Comparison of ENCODE assay signal across 18 cellular contexts in the genomic region with DNA sequence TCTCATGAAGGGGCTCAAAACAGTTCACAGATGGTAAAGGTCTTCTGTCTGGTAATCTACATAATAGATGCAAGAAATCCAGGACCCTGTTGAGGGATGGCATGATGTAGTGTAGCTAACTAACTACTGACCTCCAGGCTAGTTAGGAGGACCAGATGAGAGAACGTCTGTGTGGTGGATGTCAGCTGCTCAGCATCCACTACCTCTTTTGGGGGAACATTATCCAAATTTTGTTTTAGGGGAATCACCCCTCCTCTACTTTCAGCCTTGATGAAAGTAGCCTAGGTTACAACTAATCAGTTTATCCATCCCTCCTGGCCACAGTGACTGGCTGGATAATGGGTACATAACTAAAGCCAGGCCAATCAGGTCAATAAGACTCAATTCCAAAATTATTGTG.
"Had no signal": no experiment of that assay in that cellular context is flagged by ENCODE, and none has a peak within 500 bp of the region (broad histone marks: within the 10 kb centered on the region; RNA-seq: fewer than 3 reads in every experiment).

No MANE protein-coding gene starts in this region.

- H3K27ac ChIP-seq: RWPE1 had no signal

- ATAC-seq: Panc1, PC-3, SK-N-SH treated with all-trans-retinoic acid at 6 μM for 48 hours had no signal

- DNase-seq: KBM-7, NCI-H1092 treated with DMSO at 0.1 percent for 48 hours, NCI-H1436, NCI-H187, NCI-H2029, NCI-H2081 treated with DMSO at 0.1 percent for 48 hours, NCI-H2171, NCI-H226, NCI-H446, NCI-H510A, NCI-H524 treated with DMSO at 0.1 percent for 48 hours, NCI-H69, NCI-H774, PC-3, SHP77 had no signal
